ENCODE assay signal across 25 cellular contexts in the genomic region with DNA sequence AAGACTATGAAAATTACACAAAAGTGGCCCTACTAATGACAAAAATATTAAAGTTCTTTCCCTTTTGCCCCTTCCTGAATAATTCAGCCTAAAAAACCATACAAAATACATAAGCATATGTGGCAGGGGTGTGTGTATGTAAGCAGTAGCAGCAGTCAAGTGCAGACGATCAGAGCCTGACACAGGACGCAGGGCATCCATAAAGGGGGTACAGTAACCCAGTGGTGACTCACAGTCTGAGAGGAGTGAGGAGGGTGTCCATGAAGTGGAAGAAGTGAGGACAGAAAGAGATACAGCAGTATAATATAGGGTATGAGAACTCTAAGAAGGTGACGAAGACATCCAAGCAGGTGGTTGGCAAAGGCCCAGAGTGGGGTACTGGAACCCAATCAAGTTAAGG. TPM values are rescaled to one million over a fixed set of nuclear protein-coding genes. Genes with fewer than 3 reads are reported as not detected.
A peak's percentile ranks its signal among the peaks of the same experiment; 100 is the strongest.
DNase-seq lines count a peak whose midpoint lies in the region; ATAC-seq, FAIRE-seq and TF ChIP-seq lines count a peak whose summit lies in the region.
"Had no signal": no experiment of that assay in that cellular context is flagged by ENCODE, and none has a peak within 500 bp of the region (broad histone marks: within the 10 kb centered on the region; RNA-seq: fewer than 3 reads in every experiment).

No MANE protein-coding gene starts in this region.

- CTCF ChIA-PET in HepG2 (lab: Yijun Ruan, JAX; ENCODE audit: low intra/inter-chr PET ratio, low total read pairs): no interaction called here

- TF ChIP-seq RAD21 in HepG2 (CRISPR knock-in tag; IDR thresholded peaks at IDR 0.05): no peak

- H3K36me3 ChIP-seq in HepG2 (replicated peaks in 1 of 2; ENCODE audit: control insufficient read depth in 1 of 2, insufficient read depth in 2 of 2, low read length in 2 of 2) (peaks cover 31 to 80% of the 10 kb centered on the region in 2 experiments), right lobe of liver (peaks cover 0 to 38% (median 6%) of the 10 kb centered on the region in 4 donors), osteoblast (ENCODE audit: insufficient read depth, low read length) (peaks cover 5% of the 10 kb centered on the region)

- H4K20me1 ChIP-seq in HepG2 (ENCODE audit: insufficient read depth, low read length): no peaks in the 10 kb centered on the region
- no peaks in the 10 kb centered on the region for H4K20me1 ChIP-seq in osteoblast (ENCODE audit: insufficient read depth, low read length)
- H4K20me1 ChIP-seq: BLaER1 treated with 17β-estradiol and CSF1 and Interleukin-3, amounts not matched to agents 10 nM and 100 nM had no signal

- 97% methylated on average over 3 of the region's 3 CpGs for WGBS in HepG2 (ENCODE audit: low lambda C conversion rate)
- 86% methylated on average over 3 of the region's 3 CpGs for WGBS in right lobe of liver (ENCODE audit: insufficient coverage, low coverage, low lambda C conversion rate, missing lambda C conversion rate)

- no TSS peak for BruUV-seq in HepG2 (replicated peaks; lab: Mats Ljungman, UMichigan)

- H3K9me3 Mint-ChIP-seq in activated T-helper 17 cell treated with anti-CD3 and anti-CD28 coated beads, Interleukin-2, amount 50 U/mL, for 72 hours: no peaks in the 10 kb centered on the region
- no peaks in the 10 kb centered on the region for H3K9me3 Mint-ChIP-seq in stimulated activated naive CD8-positive, alpha-beta T cell treated with anti-CD3 and anti-CD28 coated beads, Interleukin-15, amount 100 ng/mL, for 72 hours
- H3K9me3 Mint-ChIP-seq: CD4-positive, alpha-beta T cell; CD8-positive, alpha-beta memory T cell had no signal

- H3K27me3 Mint-ChIP-seq in activated T-helper 17 cell treated with anti-CD3 and anti-CD28 coated beads, Interleukin-2, amount 50 U/mL, for 72 hours: no peaks in the 10 kb centered on the region
- no peaks in the 10 kb centered on the region for H3K27me3 Mint-ChIP-seq in stimulated activated naive CD8-positive, alpha-beta T cell treated with anti-CD3 and anti-CD28 coated beads, Interleukin-15, amount 100 ng/mL, for 72 hours
- H3K27me3 Mint-ChIP-seq: B cell; CD4-positive, alpha-beta T cell; CD8-positive, alpha-beta memory T cell had no signal

- H3K4me1 Mint-ChIP-seq in activated T-helper 17 cell treated with anti-CD3 and anti-CD28 coated beads, Interleukin-2, amount 50 U/mL, for 72 hours: peaks cover 7% of the 10 kb centered on the region
- no peaks in the 10 kb centered on the region for H3K4me1 Mint-ChIP-seq in stimulated activated naive CD8-positive, alpha-beta T cell treated with anti-CD3 and anti-CD28 coated beads, Interleukin-15, amount 100 ng/mL, for 72 hours
- H3K4me1 Mint-ChIP-seq: B cell; CD8-positive, alpha-beta memory T cell had no signal

- DNase-seq in HepG2 (ENCODE audit: low spot score) (no peak), right lobe of liver (no peak), osteoblast (ENCODE audit: insufficient read length, low spot score, missing footprints) (peak; percentile 13)
- no peak for DNase-seq in stimulated activated naive CD8-positive, alpha-beta T cell treated with anti-CD3 and anti-CD28 coated beads, Interleukin-15, amount 100 ng/mL, for 72 hours
- no peak for DNase-seq in activated CD8-positive, alpha-beta memory T cell treated with anti-CD3 and anti-CD28 coated beads for 24 hours
- DNase-seq: 8988T; ACHN; AML-193; CD4-positive, alpha-beta T cell; CD8-positive, alpha-beta memory T cell; COR-L47; DMS 273 treated with DMSO at 0.1 percent for 48 hours; DMS153; DMS53; DMS79; DND-41; EL; GDM1 had no signal

- H3K9me3 ChIP-seq in HepG2 (ENCODE audit: low read length) (no peaks in the 10 kb centered on the region), right lobe of liver (no peaks in the 10 kb centered on the region), osteoblast (ENCODE audit: low read depth, low read length) (no peaks in the 10 kb centered on the region)

- H3K27me3 ChIP-seq in HepG2 (ENCODE audit: control insufficient read depth in 1 of 2, insufficient read depth in 2 of 2, low read length in 2 of 2): no peaks in the 10 kb centered on the region
- H3K27me3 ChIP-seq in right lobe of liver: no peaks in the 10 kb centered on the region
- H3K27me3 ChIP-seq in osteoblast (ENCODE audit: insufficient read depth, low read length): no peaks in the 10 kb centered on the region
- H3K27me3 ChIP-seq: BLaER1 treated with 17β-estradiol and CSF1 and Interleukin-3, amounts not matched to agents 10 nM and 100 nM had no signal

- H3K27ac Mint-ChIP-seq in activated T-helper 17 cell treated with anti-CD3 and anti-CD28 coated beads, Interleukin-2, amount 50 U/mL, for 72 hours: peak overlapping the region; percentile 50
- no peak overlapping the region for H3K27ac Mint-ChIP-seq in stimulated activated naive CD8-positive, alpha-beta T cell treated with anti-CD3 and anti-CD28 coated beads, Interleukin-15, amount 100 ng/mL, for 72 hours
- H3K27ac Mint-ChIP-seq: B cell; CD4-positive, alpha-beta T cell; CD8-positive, alpha-beta memory T cell had no signal

- in situ Hi-C loops in HepG2 (cut with HindIII; ENCODE audit: extremely low pct_ligation_motif_present, low pct_unique_long_range_greater_than_20kb): no loop called here

- TF ChIP-seq EP300 in HepG2 (IDR thresholded peaks at IDR 0.05; ENCODE audit: low read depth in 2 of 2, low read length in 2 of 2): no peak
- TF ChIP-seq EP300 in HepG2 (CRISPR knock-in tag; IDR thresholded peaks at IDR 0.05; ENCODE audit: borderline replicate concordance): no peak

- ATAC-seq in HepG2 (peak; percentile 42), right lobe of liver (no peak)
- no peak for ATAC-seq in activated T-helper 17 cell treated with anti-CD3 and anti-CD28 coated beads, Interleukin-2, amount 50 U/mL, for 72 hours (replicated peaks)
- ATAC-seq in stimulated activated naive CD8-positive, alpha-beta T cell treated with anti-CD3 and anti-CD28 coated beads, Interleukin-15, amount 100 ng/mL, for 72 hours: no peak
- ATAC-seq: GM12878 had no signal

- H3K4me2 ChIP-seq in HepG2 (ENCODE audit: low read depth, low read length) (no peak overlapping the region), osteoblast (ENCODE audit: insufficient read depth, low read length) (no peak overlapping the region)
- H3K4me2 ChIP-seq: BLaER1 treated with 17β-estradiol and CSF1 and Interleukin-3, amounts not matched to agents 10 nM and 100 nM had no signal

- 0 out of 4 replicates have a peak, but pooled peaks of 1 of the 2 experiments have one; percentile 20 for TF ChIP-seq POLR2A in HepG2 (IDR thresholded peaks at IDR 0.05; ENCODE audit: insufficient read depth in 1 of 2, low read depth in 2 of 2, low read length in 2 of 2)
- TF ChIP-seq POLR2A in right lobe of liver (IDR thresholded peaks at IDR 0.05): no peak

- H3K4me3 ChIP-seq in HepG2 (replicated peaks in 1 of 3; ENCODE audit: insufficient read depth in 1 of 3, low read depth in 2 of 3, low read length in 3 of 3) (no peak overlapping the region), right lobe of liver (no peak overlapping the region), osteoblast (ENCODE audit: insufficient read depth, low read length) (no peak overlapping the region)
- H3K4me3 ChIP-seq: BLaER1 treated with 17β-estradiol and CSF1 and Interleukin-3, amounts not matched to agents 10 nM and 100 nM; GM12878 had no signal

- POLR2A ChIA-PET in HepG2 (lab: Yijun Ruan, JAX): no interaction called here

- H3K79me2 ChIP-seq in HepG2 (ENCODE audit: insufficient read depth, low read length) (no peaks in the 10 kb centered on the region), osteoblast (ENCODE audit: insufficient read depth, low read length) (no peaks in the 10 kb centered on the region)

- H3K27ac ChIP-seq in HepG2 (ENCODE audit: extremely low read length, insufficient read depth, low read length) (no peak overlapping the region), right lobe of liver (no peak overlapping the region), osteoblast (ENCODE audit: low read depth, low read length) (no peak overlapping the region)
- H3K27ac ChIP-seq: BLaER1 treated with 17β-estradiol and CSF1 and Interleukin-3, amounts not matched to agents 10 nM and 100 nM; C4-2B had no signal

- H2AFZ ChIP-seq in HepG2 (ENCODE audit: low read length) (no peak overlapping the region), osteoblast (ENCODE audit: low read length) (no peak overlapping the region)

- H3K4me3 Mint-ChIP-seq in activated T-helper 17 cell treated with anti-CD3 and anti-CD28 coated beads, Interleukin-2, amount 50 U/mL, for 72 hours: no peak overlapping the region
- no peak overlapping the region for H3K4me3 Mint-ChIP-seq in stimulated activated naive CD8-positive, alpha-beta T cell treated with anti-CD3 and anti-CD28 coated beads, Interleukin-15, amount 100 ng/mL, for 72 hours
- H3K4me3 Mint-ChIP-seq: B cell; CD4-positive, alpha-beta T cell; CD8-positive, alpha-beta memory T cell had no signal

- H3K4me1 ChIP-seq in HepG2 (ENCODE audit: insufficient read depth, low read length) (no peaks in the 10 kb centered on the region), right lobe of liver (no peaks in the 10 kb centered on the region), osteoblast (ENCODE audit: insufficient read depth, low read length) (no peaks in the 10 kb centered on the region)
- H3K4me1 ChIP-seq: BLaER1 treated with 17β-estradiol and CSF1 and Interleukin-3, amounts not matched to agents 10 nM and 100 nM had no signal

- TF ChIP-seq CTCF in HepG2 (CRISPR knock-in tag; IDR thresholded peaks at IDR 0.05) (no peak), right lobe of liver (IDR thresholded peaks at IDR 0.05) (no peak), osteoblast (IDR thresholded peaks at IDR 0.05; ENCODE audit: extremely low read depth, low read depth, low read length) (no peak)

- peaks cover 97% of the 10 kb centered on the region for H3K36me3 Mint-ChIP-seq in activated T-helper 17 cell treated with anti-CD3 and anti-CD28 coated beads, Interleukin-2, amount 50 U/mL, for 72 hours (ENCODE audit: low read depth)

- FAIRE-seq in HepG2 (lab: Jason Lieb, UNC): no peak
- FAIRE-seq: A204.1, GM12878, GM18507 had no signal

- intact Hi-C loops in HepG2 (cut with micrococcal nuclease; ENCODE audit: unreplicated experiment) (no loop called here), right lobe of liver (cut with DNase I) (no loop called here)

- H3K9ac ChIP-seq in HepG2 (ENCODE audit: insufficient read depth, low read depth, low read length): no peak overlapping the region
- H3K9ac ChIP-seq: BLaER1 treated with 17β-estradiol and CSF1 and Interleukin-3, amounts not matched to agents 10 nM and 100 nM had no signal

RNA-seq across cellular contexts. Expression of a gene that starts 56.7 kb away (rescaled TPM):
- total RNA-seq in HepG2 (2016; rRNA removed; fragmentation: Illumina TruSeq; extraction: Trizol) (89.2 and 103 TPM in 2 replicates), right lobe of liver (10 to 100 TPM; 16.2 to 23.3 (median 19.7) TPM), osteoblast (39.1 and 45.7 TPM in 2 replicates)
- total RNA-seq in HepG2 (2016; cell fraction: cytosol; rRNA removed; fragmentation: Illumina TruSeq; extraction: Trizol; ENCODE audit: low read depth): 67.7 and 82.5 TPM in 2 replicates
- total RNA-seq in HepG2 (2016; cell fraction: insoluble cytoplasmic fraction; rRNA removed; fragmentation: Illumina TruSeq; extraction: Trizol): 88.4 and 98.4 TPM in 2 replicates
- total RNA-seq in HepG2 (2016; cell fraction: membrane; rRNA removed; fragmentation: Illumina TruSeq; extraction: Trizol): 66.2 and 85.5 TPM in 2 replicates
- total RNA-seq in HepG2 (2016; cell fraction: nucleus; rRNA removed; fragmentation: Illumina TruSeq; extraction: Trizol): 215 and 231 TPM in 2 replicates
- polyA plus RNA-seq in HepG2 (2011; rRNA removed): 58.2 and 65.0 TPM in 2 replicates
- 20.3 and 33.5 TPM in 2 replicates for polyA plus RNA-seq in HepG2 (2011; cell fraction: cytosol; rRNA removed)
- polyA plus RNA-seq in HepG2 (2011; cell fraction: nucleus; rRNA removed): 72.7 and 78.9 TPM in 2 replicates
- 49.6 and 52.4 TPM in 2 replicates for polyA plus RNA-seq in HepG2 (2012)
- 4.1 TPM in 2 replicates for polyA plus RNA-seq in HepG2 (2016; cell fraction: cytosol; fragmentation: Illumina TruSeq; extraction: Trizol; ENCODE audit: low read depth)
- polyA plus RNA-seq in HepG2 (2016; cell fraction: insoluble cytoplasmic fraction; fragmentation: Illumina TruSeq; extraction: Trizol; ENCODE audit: low read depth): 61.0 and 61.5 TPM in 2 replicates
- polyA plus RNA-seq in HepG2 (2016; cell fraction: membrane; fragmentation: Illumina TruSeq; extraction: Trizol; ENCODE audit: low read depth): 8.3 and 9.4 TPM in 2 replicates
- 95.7 and 106 TPM in 2 replicates for polyA plus RNA-seq in HepG2 (2016; cell fraction: nucleus; fragmentation: Illumina TruSeq; extraction: Trizol; ENCODE audit: insufficient read depth, low read depth)
- 28.8 and 235 TPM in 2 replicates for polyA minus RNA-seq in HepG2 (2011; rRNA and poly(A)+ RNA removed; ENCODE audit: low replicate concordance)
- 103 and 117 TPM in 2 replicates for polyA minus RNA-seq in HepG2 (2011; cell fraction: cytosol; rRNA and poly(A)+ RNA removed)
- 733 and 766 TPM in 2 replicates for polyA minus RNA-seq in HepG2 (2011; cell fraction: nucleus; rRNA and poly(A)+ RNA removed)
- 10 to 100 TPM; 32.8 to 36.5 TPM for total RNA-seq in activated T-helper 17 cell treated with anti-CD3 and anti-CD28 coated beads, Interleukin-2, amount 50 U/mL, for 72 hours
